Comparison of ENCODE assay signal across 18 cellular contexts in the genomic region with DNA sequence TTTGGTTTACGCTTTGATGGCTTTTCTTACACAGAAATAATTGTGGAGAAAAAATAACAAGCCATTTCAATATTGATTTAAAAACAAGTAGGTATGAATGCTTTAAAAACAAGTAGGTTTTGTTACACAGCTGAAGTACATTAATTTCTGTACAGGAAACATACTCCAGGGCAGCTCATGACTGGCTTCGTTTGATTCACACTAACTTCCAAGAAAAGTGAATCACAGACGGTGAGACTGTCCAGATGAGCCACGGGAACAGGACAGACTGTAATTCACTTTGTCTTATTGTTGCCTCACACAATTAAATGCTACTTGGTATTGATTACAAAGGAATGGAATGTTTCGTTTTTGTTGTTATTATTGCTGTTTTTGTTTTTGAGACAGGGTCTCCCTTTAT. TPM values are rescaled to one million over a fixed set of nuclear protein-coding genes. Genes with fewer than 3 reads are reported as not detected.
DNase-seq lines count a peak whose midpoint lies in the region; ATAC-seq and TF ChIP-seq lines count a peak whose summit lies in the region.
"Had no signal": no experiment of that assay in that cellular context is flagged by ENCODE, and none has a peak within 500 bp of the region (broad histone marks: within the 10 kb centered on the region; RNA-seq: fewer than 3 reads in every experiment).

No MANE protein-coding gene starts in this region.

- H3K4me2 ChIP-seq in neural progenitor cell, result no peak overlapping the region
- H3K4me2 ChIP-seq: KMS-11 had no signal

- ATAC-seq in activated naive CD8-positive, alpha-beta T cell treated with anti-CD3 and anti-CD28 coated beads, Interleukin-2, amount 10 ng/mL, durations not matched to agents 7 days and 5 days (ENCODE audit: low read depth), result no peak
- peak; percentile 63 for ATAC-seq in activated naive CD8-positive, alpha-beta T cell treated with anti-CD3 and anti-CD28 coated beads, Interleukin-2, amount 50 U/mL, for 24 hours
- ATAC-seq: CD8-positive, alpha-beta T cell; HepG2 had no signal

- DNase-seq in activated naive CD8-positive, alpha-beta T cell treated with anti-CD3 and anti-CD28 coated beads, Interleukin-2, amount 10 ng/mL, durations not matched to agents 7 days and 5 days, result no peak
- no peak for DNase-seq in activated naive CD8-positive, alpha-beta T cell treated with anti-CD3 and anti-CD28 coated beads for 36 hours
- peak; percentile 24 for DNase-seq in LoVo (ENCODE audit: low spot score)
- no peak for DNase-seq in activated naive CD8-positive, alpha-beta T cell treated with anti-CD3 and anti-CD28 coated beads, Interleukin-2, amount 50 U/mL, for 24 hours
- no peak for DNase-seq in neural progenitor cell (ENCODE audit: low spot score)
- no peak for DNase-seq in ascending aorta (ENCODE audit: low spot score in 2 of 2)
- DNase-seq in vagina (ENCODE audit: extremely low spot score in 2 of 2), result no peak
- DNase-seq in EL, result no peak
- DNase-seq: BE2C; CD8-positive, alpha-beta T cell; DND-41; NCI-H1417; NCI-H1930; NCI-H2171; Peyer's patch; SHP77 treated with DMSO at 0.1 percent for 48 hours had no signal

- no peaks in the 10 kb centered on the region for H4K20me1 ChIP-seq in neural progenitor cell (ENCODE audit: low read depth)

- H3K36me3 ChIP-seq in neural progenitor cell (no peaks in the 10 kb centered on the region), ascending aorta (no peaks in the 10 kb centered on the region), vagina (no peaks in the 10 kb centered on the region)
- H3K36me3 ChIP-seq: BE2C, Peyer's patch had no signal

- no peak for TF ChIP-seq CTCF in neural progenitor cell (IDR thresholded peaks at IDR 0.05)
- no peak for TF ChIP-seq CTCF in ascending aorta (IDR thresholded peaks at IDR 0.05)
- no peak for TF ChIP-seq CTCF in vagina (IDR thresholded peaks at IDR 0.05)

- no peak for TF ChIP-seq POLR2A in vagina (IDR thresholded peaks at IDR 0.05)

- H3K4me3 Mint-ChIP-seq in activated naive CD8-positive, alpha-beta T cell treated with anti-CD3 and anti-CD28 coated beads, Interleukin-2, amount 10 ng/mL, durations not matched to agents 7 days and 5 days, result no peak overlapping the region
- H3K4me3 Mint-ChIP-seq in activated naive CD8-positive, alpha-beta T cell treated with anti-CD3 and anti-CD28 coated beads for 36 hours, result no peak overlapping the region
- no peak overlapping the region for H3K4me3 Mint-ChIP-seq in activated naive CD8-positive, alpha-beta T cell treated with anti-CD3 and anti-CD28 coated beads, Interleukin-2, amount 50 U/mL, for 24 hours
- H3K4me3 Mint-ChIP-seq in neural progenitor cell, result no peak overlapping the region
- H3K4me3 Mint-ChIP-seq: CD8-positive, alpha-beta T cell had no signal

- peak overlapping the region; percentile 12 for H3K27ac Mint-ChIP-seq in activated naive CD8-positive, alpha-beta T cell treated with anti-CD3 and anti-CD28 coated beads, Interleukin-2, amount 10 ng/mL, durations not matched to agents 7 days and 5 days
- no peak overlapping the region for H3K27ac Mint-ChIP-seq in activated naive CD8-positive, alpha-beta T cell treated with anti-CD3 and anti-CD28 coated beads for 36 hours
- H3K27ac Mint-ChIP-seq in activated naive CD8-positive, alpha-beta T cell treated with anti-CD3 and anti-CD28 coated beads, Interleukin-2, amount 50 U/mL, for 24 hours, result no peak overlapping the region
- peak overlapping the region; percentile 26 for H3K27ac Mint-ChIP-seq in neural progenitor cell
- H3K27ac Mint-ChIP-seq: CD8-positive, alpha-beta T cell had no signal

- H2AFZ ChIP-seq in neural progenitor cell (replicated peaks), result no peak overlapping the region

- no peak overlapping the region for H3K27ac ChIP-seq in neural progenitor cell
- no peak overlapping the region for H3K27ac ChIP-seq in ascending aorta
- no peak overlapping the region for H3K27ac ChIP-seq in vagina
- H3K27ac ChIP-seq: KMS-11, Peyer's patch had no signal

- no peaks in the 10 kb centered on the region for H3F3A ChIP-seq in neural progenitor cell (ENCODE audit: low read depth)

- H3K4me3 ChIP-seq in neural progenitor cell (no peak overlapping the region), ascending aorta (no peak overlapping the region), vagina (no peak overlapping the region)
- H3K4me3 ChIP-seq: Peyer's patch had no signal

- H3K9me3 ChIP-seq in neural progenitor cell (ENCODE audit: low read depth) (peaks cover 9% of the 10 kb centered on the region), ascending aorta (no peaks in the 10 kb centered on the region), vagina (no peaks in the 10 kb centered on the region)
- H3K9me3 ChIP-seq: BE2C, Peyer's patch had no signal

- H3K4me1 ChIP-seq in neural progenitor cell, result no peaks in the 10 kb centered on the region
- H3K4me1 ChIP-seq in ascending aorta, result no peaks in the 10 kb centered on the region
- no peaks in the 10 kb centered on the region for H3K4me1 ChIP-seq in vagina
- H3K4me1 ChIP-seq: BE2C had no signal

- no peaks in the 10 kb centered on the region for H3K79me2 ChIP-seq in neural progenitor cell (ENCODE audit: low read depth)

- H3K4me1 Mint-ChIP-seq in activated naive CD8-positive, alpha-beta T cell treated with anti-CD3 and anti-CD28 coated beads, Interleukin-2, amount 10 ng/mL, durations not matched to agents 7 days and 5 days, result no peaks in the 10 kb centered on the region
- no peaks in the 10 kb centered on the region for H3K4me1 Mint-ChIP-seq in activated naive CD8-positive, alpha-beta T cell treated with anti-CD3 and anti-CD28 coated beads for 36 hours
- H3K4me1 Mint-ChIP-seq in activated naive CD8-positive, alpha-beta T cell treated with anti-CD3 and anti-CD28 coated beads, Interleukin-2, amount 50 U/mL, for 24 hours, result no peaks in the 10 kb centered on the region
- H3K4me1 Mint-ChIP-seq in neural progenitor cell, result no peaks in the 10 kb centered on the region

- H3K9ac ChIP-seq in neural progenitor cell, result no peak overlapping the region
- H3K9ac ChIP-seq: KMS-11 had no signal

- H3K36me3 Mint-ChIP-seq in activated naive CD8-positive, alpha-beta T cell treated with anti-CD3 and anti-CD28 coated beads, Interleukin-2, amount 10 ng/mL, durations not matched to agents 7 days and 5 days, result no peaks in the 10 kb centered on the region
- no peaks in the 10 kb centered on the region for H3K36me3 Mint-ChIP-seq in activated naive CD8-positive, alpha-beta T cell treated with anti-CD3 and anti-CD28 coated beads for 36 hours
- no peaks in the 10 kb centered on the region for H3K36me3 Mint-ChIP-seq in activated naive CD8-positive, alpha-beta T cell treated with anti-CD3 and anti-CD28 coated beads, Interleukin-2, amount 50 U/mL, for 24 hours (ENCODE audit: low read depth)
- peaks cover 6% of the 10 kb centered on the region for H3K36me3 Mint-ChIP-seq in neural progenitor cell
- H3K36me3 Mint-ChIP-seq: CD8-positive, alpha-beta T cell had no signal

- no peaks in the 10 kb centered on the region for H3K9me3 Mint-ChIP-seq in activated naive CD8-positive, alpha-beta T cell treated with anti-CD3 and anti-CD28 coated beads, Interleukin-2, amount 10 ng/mL, durations not matched to agents 7 days and 5 days
- H3K9me3 Mint-ChIP-seq in activated naive CD8-positive, alpha-beta T cell treated with anti-CD3 and anti-CD28 coated beads for 36 hours, result no peaks in the 10 kb centered on the region
- H3K9me3 Mint-ChIP-seq in activated naive CD8-positive, alpha-beta T cell treated with anti-CD3 and anti-CD28 coated beads, Interleukin-2, amount 50 U/mL, for 24 hours, result no peaks in the 10 kb centered on the region
- peaks cover 30% of the 10 kb centered on the region for H3K9me3 Mint-ChIP-seq in neural progenitor cell
- H3K9me3 Mint-ChIP-seq: CD8-positive, alpha-beta T cell had no signal

- H3K27me3 ChIP-seq in neural progenitor cell (no peaks in the 10 kb centered on the region), ascending aorta (no peaks in the 10 kb centered on the region), vagina (no peaks in the 10 kb centered on the region)
- H3K27me3 ChIP-seq: BE2C, Peyer's patch had no signal

- intact Hi-C loops in ascending aorta (cut with DNase I), result no loop called here
- intact Hi-C loops in vagina (cut with DNase I), result no loop called here

- H3K27me3 Mint-ChIP-seq in activated naive CD8-positive, alpha-beta T cell treated with anti-CD3 and anti-CD28 coated beads, Interleukin-2, amount 10 ng/mL, durations not matched to agents 7 days and 5 days, result peaks cover 5% of the 10 kb centered on the region
- peaks cover 4% of the 10 kb centered on the region for H3K27me3 Mint-ChIP-seq in activated naive CD8-positive, alpha-beta T cell treated with anti-CD3 and anti-CD28 coated beads for 36 hours
- peaks cover 2% of the 10 kb centered on the region for H3K27me3 Mint-ChIP-seq in activated naive CD8-positive, alpha-beta T cell treated with anti-CD3 and anti-CD28 coated beads, Interleukin-2, amount 50 U/mL, for 24 hours
- H3K27me3 Mint-ChIP-seq in neural progenitor cell (ENCODE audit: insufficient read depth, low read depth), result peaks cover 6% of the 10 kb centered on the region

- POLR2A ChIA-PET in activated naive CD8-positive, alpha-beta T cell treated with anti-CD3 and anti-CD28 coated beads, Interleukin-2, amount 10 ng/mL, durations not matched to agents 7 days and 5 days (lab: Charles Lee), result no interaction called here

RNA-seq across cellular contexts. Expression of gene SNX10, which starts 26.6 kb away (rescaled TPM):
- 10 to 100 TPM; 31.0 to 31.6 TPM for total RNA-seq in activated naive CD8-positive, alpha-beta T cell treated with anti-CD3 and anti-CD28 coated beads, Interleukin-2, amount 10 ng/mL, durations not matched to agents 7 days and 5 days
- total RNA-seq in activated naive CD8-positive, alpha-beta T cell treated with anti-CD3 and anti-CD28 coated beads for 36 hours, result 10 to 100 TPM; 31.6 to 33.0 TPM
- 19.5 and 29.6 TPM in 2 replicates for total RNA-seq in neural progenitor cell (ENCODE audit: low replicate concordance)
- 3.5 TPM for total RNA-seq in ascending aorta
- 5.2 TPM for total RNA-seq in vagina

Comparison
In these comparisons a context has a peak if more than half of its experiments do, and no peak if none do; other contexts are left out.
1. H3K27ac Mint-ChIP-seq: peak in activated naive CD8-positive, alpha-beta T cell treated with anti-CD3 and anti-CD28 coated beads, Interleukin-2, amount 10 ng/mL, durations not matched to agents 7 days and 5 days (single experiment) and neural progenitor cell (single experiment); none in activated naive CD8-positive, alpha-beta T cell treated with anti-CD3 and anti-CD28 coated beads for 36 hours (single experiment) and activated naive CD8-positive, alpha-beta T cell treated with anti-CD3 and anti-CD28 coated beads, Interleukin-2, amount 50 U/mL, for 24 hours (single experiment).